1 cellular context compared by ENCODE assay signal in genomic region chr6:1461736-1462135, GRCh38.
TF ChIP-seq lines count a peak whose summit lies in the region.

No MANE protein-coding gene starts in this region.

TF ChIP-seq in GM12878, 131 proteins besides CTCF, POLR2A, EP300 and RAD21:
- TF ChIP-seq ZBTB40 (IDR thresholded peaks at IDR 0.05; ENCODE audit: borderline replicate concordance) (no peak), PML (IDR thresholded peaks at IDR 0.05; ENCODE audit: low read length) (no peak), CBFB (IDR thresholded peaks at IDR 0.05; ENCODE audit: low read depth) (no peak), ETV6 (conservative IDR thresholded peaks at IDR 0.05 in 1 of 2, IDR thresholded peaks at IDR 0.05 in 1 of 2; ENCODE audit: borderline replicate concordance in 1 of 2, low read depth in 1 of 2) (no peak), RBBP5 (conservative IDR thresholded peaks at IDR 0.05) (no peak), ASH2L (IDR thresholded peaks at IDR 0.05; ENCODE audit: borderline replicate concordance, low read depth) (no peak), KDM1A (IDR thresholded peaks at IDR 0.05; ENCODE audit: borderline replicate concordance) (no peak), RCOR1 (conservative IDR thresholded peaks at IDR 0.05; ENCODE audit: low read depth, low read length) (no peak), ZSCAN29 (IDR thresholded peaks at IDR 0.05) (no peak), RAD51 (IDR thresholded peaks at IDR 0.05) (no peak), ZBED1 (IDR thresholded peaks at IDR 0.05; ENCODE audit: borderline replicate concordance) (no peak), POLR2AphosphoS5 (IDR thresholded peaks at IDR 0.05; ENCODE audit: low read length) (no peak), MEF2A (IDR thresholded peaks at IDR 0.05; ENCODE audit: insufficient read depth, low read depth, low read length) (no peak), GABPA (IDR thresholded peaks at IDR 0.05; ENCODE audit: low read depth) (no peak), MLLT1 (IDR thresholded peaks at IDR 0.05) (no peak), PKNOX1 (IDR thresholded peaks at IDR 0.05) (no peak)
